Comparison of ENCODE assay signal across 8 cellular contexts in genomic region chr7:24757799-24758275, GRCh38. TPM values are rescaled to one million over a fixed set of nuclear protein-coding genes. Genes with fewer than 3 reads are reported as not detected.
DNase-seq lines count a peak whose midpoint lies in the region; ATAC-seq lines count a peak whose summit lies in the region.

No MANE protein-coding gene starts in this region.

- H3K4me3 Mint-ChIP-seq in activated T-cell treated with anti-CD3 and anti-CD28 coated beads, Interleukin-2, amount 50 U/mL, for 72 hours: peak overlapping the region; percentile 64 to 68

- ATAC-seq in HG03097 (IDR thresholded peaks at IDR 0.05; ENCODE audit: low FRiP score, unreplicated experiment) (peak; percentile 10), left cardiac atrium (peak; percentile 55 to 65)
- ATAC-seq in activated T-cell treated with anti-CD3 and anti-CD28 coated beads, Interleukin-2, amount 50 U/mL, for 72 hours (replicated peaks in 1 of 2): no peak

- no peak overlapping the region for H3K27ac Mint-ChIP-seq in activated T-cell treated with anti-CD3 and anti-CD28 coated beads, Interleukin-2, amount 50 U/mL, for 72 hours

- peaks cover 42% of the 10 kb centered on the region for H3K4me1 Mint-ChIP-seq in activated T-cell treated with anti-CD3 and anti-CD28 coated beads, Interleukin-2, amount 50 U/mL, for 72 hours (ENCODE audit: low read depth)

- peaks cover 0 to 2% of the 10 kb centered on the region in 2 donors for H3K9me3 Mint-ChIP-seq in activated T-cell treated with anti-CD3 and anti-CD28 coated beads, Interleukin-2, amount 50 U/mL, for 72 hours

- DNase-seq in NCI-H748 (lab: John Stamatoyannopoulos, UW; ENCODE audit: unreplicated experiment): peak; percentile 57
- no peak for DNase-seq in NCI-H748 treated with DMSO at 0.1 percent for 48 hours (lab: John Stamatoyannopoulos, UW)
- DNase-seq in activated T-cell treated with anti-CD3 and anti-CD28 coated beads, Interleukin-2, amount 50 U/mL, for 72 hours: no peak
- no peak for DNase-seq in left cardiac atrium
- peak; percentile 56 for DNase-seq in renal cortical epithelial cell (ENCODE audit: low read depth)
- DNase-seq in superior temporal gyrus (ENCODE audit: extremely low spot score): no peak
- DNase-seq in NCI-H2227 treated with DMSO at 0.1 percent for 48 hours (lab: John Stamatoyannopoulos, UW): no peak

- H3K27me3 Mint-ChIP-seq in activated T-cell treated with anti-CD3 and anti-CD28 coated beads, Interleukin-2, amount 50 U/mL, for 72 hours (ENCODE audit: low read depth): peaks cover 30% of the 10 kb centered on the region

- intact Hi-C loops in left cardiac atrium (cut with DNase I): no loop called here

- peaks cover 5 to 8% of the 10 kb centered on the region in 2 donors for H3K36me3 Mint-ChIP-seq in activated T-cell treated with anti-CD3 and anti-CD28 coated beads, Interleukin-2, amount 50 U/mL, for 72 hours (ENCODE audit: insufficient read depth in 2 of 2)

RNA-seq across cellular contexts. Expression of gene GSDME, which starts 0.6 kb away (rescaled TPM):
- 10 to 100 TPM; 19.3 to 20.6 TPM for total RNA-seq in activated T-cell treated with anti-CD3 and anti-CD28 coated beads, Interleukin-2, amount 50 U/mL, for 72 hours
- total RNA-seq in left cardiac atrium: 1 to 10 TPM; 6.4 to 8.6 TPM
- total RNA-seq in renal cortical epithelial cell: 68.4 and 79.0 TPM in 2 replicates

Comparison
In these comparisons a context has a peak if more than half of its experiments do, and no peak if none do; other contexts are left out.
1. DNase-seq: peak in NCI-H748 (single experiment) and renal cortical epithelial cell (single experiment); none in NCI-H748 treated with DMSO at 0.1 percent for 48 hours (single experiment), activated T-cell treated with anti-CD3 and anti-CD28 coated beads, Interleukin-2, amount 50 U/mL, for 72 hours (0 of 2), left cardiac atrium (single experiment), superior temporal gyrus (single experiment) and NCI-H2227 treated with DMSO at 0.1 percent for 48 hours (single experiment).
2. ATAC-seq: peak in HG03097 (single experiment) and left cardiac atrium (2 of 2); none in activated T-cell treated with anti-CD3 and anti-CD28 coated beads, Interleukin-2, amount 50 U/mL, for 72 hours (0 of 2).